ENCODE assay signal across 17 cellular contexts in genomic region chr10:91565241-91565640, GRCh38.
A peak's percentile ranks its signal among the peaks of the same experiment; 100 is the strongest.
DNase-seq lines count a peak whose midpoint lies in the region; ATAC-seq and TF ChIP-seq lines count a peak whose summit lies in the region.
"Had no signal": no experiment of that assay in that cellular context is flagged by ENCODE, and none has a peak within 500 bp of the region (broad histone marks: within the 10 kb centered on the region; RNA-seq: fewer than 3 reads in every experiment).

No MANE protein-coding gene starts in this region.

- WGBS in right cardiac atrium = 91% methylated on average over 2 of the region's 2 CpGs
- WGBS in heart right ventricle, 2 donors = 92 to 98% methylated on average over 2 of the region's 2 CpGs
- 53 to 93% (median 54%) methylated on average over 2 of the region's 2 CpGs for WGBS in psoas muscle, 3 donors

- intact Hi-C loops in right cardiac atrium (cut with DNase I) = no loop called here
- intact Hi-C loops in heart right ventricle (cut with DNase I) = no loop called here
- intact Hi-C loops in psoas muscle (cut with DNase I) = no loop called here
- intact Hi-C loops in posterior vena cava (cut with DNase I) = no loop called here

- H3K9ac ChIP-seq in skeletal muscle tissue (ENCODE audit: low read depth in 1 of 3, low read length in 3 of 3) = no peak overlapping the region

- no peaks in the 10 kb centered on the region for H3K27me3 ChIP-seq in right cardiac atrium (ENCODE audit: control insufficient read depth, insufficient read depth)
- no peaks in the 10 kb centered on the region for H3K27me3 ChIP-seq in heart right ventricle
- no peaks in the 10 kb centered on the region for H3K27me3 ChIP-seq in psoas muscle (ENCODE audit: insufficient read depth in 3 of 3, low read length in 2 of 3)
- no peaks in the 10 kb centered on the region for H3K27me3 ChIP-seq in skeletal muscle tissue (ENCODE audit: control insufficient read depth in 3 of 3, insufficient read depth in 3 of 3, low read length in 3 of 3)

- H3K4me3 ChIP-seq in right cardiac atrium (ENCODE audit: low read length) (no peak overlapping the region), heart right ventricle (no peak overlapping the region), psoas muscle (no peak overlapping the region), skeletal muscle tissue (ENCODE audit: low read length in 3 of 3) (no peak overlapping the region)
- H3K4me3 ChIP-seq: HAP-1 had no signal

- H3K27ac ChIP-seq in right cardiac atrium (ENCODE audit: low read length) (peak overlapping the region; percentile 28), heart right ventricle (peak overlapping the region in 2 of 10 donors; percentile 15 to 28), psoas muscle (peak overlapping the region; percentile 82), skeletal muscle tissue (ENCODE audit: low read depth, low read length) (peak overlapping the region; percentile 75)

- DNase-seq in right cardiac atrium = no peak
- no peak for DNase-seq in heart right ventricle
- peak; percentile 96 for DNase-seq in NCI-H460 (ENCODE audit: extremely low read depth, low read depth)
- DNase-seq in psoas muscle = no peak
- DNase-seq in stimulated activated CD4-positive, alpha-beta T cell treated with anti-CD3 and anti-CD28 coated beads, Interleukin-4, amount 100 ng/mL, for 4 hours = no peak
- DNase-seq in posterior vena cava (ENCODE audit: low spot score) = no peak
- DNase-seq in middle frontal gyrus (ENCODE audit: extremely low spot score, low spot score) = no peak
- DNase-seq: C1 segment of cervical spinal cord; Calu3; CD4-positive, alpha-beta memory T cell; COR-L47; DMS53; DMS79 treated with DMSO at 0.1 percent for 48 hours; GOT3; HFFc6 had no signal

- ATAC-seq in right cardiac atrium (no peak), heart right ventricle (no peak), psoas muscle (peak in 3 of 4 donors; percentile 13 to 43 (median 29))

- H3K36me3 ChIP-seq in heart right ventricle (no peaks in the 10 kb centered on the region), psoas muscle (ENCODE audit: insufficient read depth in 1 of 2, low read depth in 1 of 2) (no peaks in the 10 kb centered on the region), skeletal muscle tissue (ENCODE audit: control insufficient read depth in 3 of 3, insufficient read depth in 3 of 3, low read length in 3 of 3) (no peaks in the 10 kb centered on the region)
- H3K36me3 ChIP-seq: HAP-1 had no signal

- no peaks in the 10 kb centered on the region for H3K4me1 ChIP-seq in right cardiac atrium (ENCODE audit: control insufficient read depth, insufficient read depth, low read length)
- peaks cover 0 to 35% (median 9%) of the 10 kb centered on the region in 9 donors for H3K4me1 ChIP-seq in heart right ventricle
- peaks cover 63% of the 10 kb centered on the region for H3K4me1 ChIP-seq in psoas muscle
- peaks cover 21 to 42% (median 26%) of the 10 kb centered on the region in 3 donors for H3K4me1 ChIP-seq in skeletal muscle tissue (ENCODE audit: control insufficient read depth in 3 of 3, insufficient read depth in 3 of 3, low read length in 3 of 3)
- H3K4me1 ChIP-seq: HAP-1 had no signal

- no peaks in the 10 kb centered on the region for H3K9me3 ChIP-seq in right cardiac atrium (ENCODE audit: control insufficient read depth, low read length)
- H3K9me3 ChIP-seq in heart right ventricle = no peaks in the 10 kb centered on the region
- H3K9me3 ChIP-seq in psoas muscle = no peaks in the 10 kb centered on the region
- H3K9me3 ChIP-seq in skeletal muscle tissue (ENCODE audit: control insufficient read depth in 3 of 3, low read length in 3 of 3) = no peaks in the 10 kb centered on the region

- TF ChIP-seq CTCF in heart right ventricle (IDR thresholded peaks at IDR 0.05) (no peak), psoas muscle (IDR thresholded peaks at IDR 0.05) (no peak)

Comparison
In these comparisons a context has a peak if more than half of its experiments do, and no peak if none do; other contexts are left out.
1. ATAC-seq: peak in psoas muscle (3 of 4); none in right cardiac atrium (0 of 2) and heart right ventricle (0 of 8).